In genomic region chr17:42980766-42981397, GRCh38 we compare ENCODE assay signal across 8 cellular contexts. TPM values are rescaled to one million over a fixed set of nuclear protein-coding genes. Genes with fewer than 3 reads are reported as not detected.
DNase-seq lines count a peak whose midpoint lies in the region; ATAC-seq and TF ChIP-seq lines count a peak whose summit lies in the region.

No MANE protein-coding gene starts in this region.

- peaks cover 9% of the 10 kb centered on the region for H3K36me3 Mint-ChIP-seq in activated T-cell treated with anti-CD3 and anti-CD28 coated beads, Interleukin-2, amount 50 U/mL, for 4 hours (ENCODE audit: insufficient read depth)
- peaks cover 5% of the 10 kb centered on the region for H3K36me3 Mint-ChIP-seq in natural killer cell treated with Interleukin-12 subunit alpha and Interleukin-12 subunit beta and Interleukin-15 and Interleukin-18, amount 100 ng/mL, for 72 hours

- H3K9me3 ChIP-seq in PC-3 (ENCODE audit: low read length) (no peaks in the 10 kb centered on the region), esophagus muscularis mucosa (no peaks in the 10 kb centered on the region), suprapubic skin (no peaks in the 10 kb centered on the region)

- no TSS peak for BruUV-seq in PC-3 (replicated peaks; lab: Mats Ljungman, UMichigan)

- no peaks in the 10 kb centered on the region for H3K27me3 Mint-ChIP-seq in activated T-cell treated with anti-CD3 and anti-CD28 coated beads, Interleukin-2, amount 50 U/mL, for 4 hours (ENCODE audit: low read depth)
- H3K27me3 Mint-ChIP-seq in natural killer cell treated with Interleukin-12 subunit alpha and Interleukin-12 subunit beta and Interleukin-15 and Interleukin-18, amount 100 ng/mL, for 72 hours: peaks cover 0 to 6% of the 10 kb centered on the region in 2 donors

- peak; percentile 39 for ATAC-seq in GM19043 (IDR thresholded peaks at IDR 0.05; ENCODE audit: low read depth, unreplicated experiment)
- ATAC-seq in HG03460 (IDR thresholded peaks at IDR 0.05; ENCODE audit: unreplicated experiment): peak; percentile 41
- peak; percentile 67 for ATAC-seq in PC-3
- ATAC-seq in activated T-cell treated with anti-CD3 and anti-CD28 coated beads, Interleukin-2, amount 50 U/mL, for 4 hours: peak; percentile 86
- ATAC-seq in natural killer cell treated with Interleukin-12 subunit alpha and Interleukin-12 subunit beta and Interleukin-15 and Interleukin-18, amount 100 ng/mL, for 72 hours: peak; percentile 83 to 88

- no peaks in the 10 kb centered on the region for H3K9me2 ChIP-seq in PC-3 (replicated peaks; ENCODE audit: low read length)

- TF ChIP-seq EP300 in esophagus muscularis mucosa (IDR thresholded peaks at IDR 0.05) (no peak), suprapubic skin (IDR thresholded peaks at IDR 0.05) (no peak)

- H3K4me3 Mint-ChIP-seq in activated T-cell treated with anti-CD3 and anti-CD28 coated beads, Interleukin-2, amount 50 U/mL, for 4 hours: peak overlapping the region; percentile 100
- peak overlapping the region; percentile 95 for H3K4me3 Mint-ChIP-seq in natural killer cell treated with Interleukin-12 subunit alpha and Interleukin-12 subunit beta and Interleukin-15 and Interleukin-18, amount 100 ng/mL, for 72 hours

- H3K9ac ChIP-seq in PC-3 (ENCODE audit: low read length): peak overlapping the region; percentile 91

- H3K79me2 ChIP-seq in PC-3 (ENCODE audit: low read length): peaks cover 65% of the 10 kb centered on the region

- DNase-seq in AG20443 (ENCODE audit: low spot score) (peak; percentile 62), PC-3 (peak; percentile 62), esophagus muscularis mucosa (ENCODE audit: extremely low spot score) (no peak), suprapubic skin (ENCODE audit: low spot score in 2 of 2) (no peak)
- peak; percentile 47 for DNase-seq in activated T-cell treated with anti-CD3 and anti-CD28 coated beads, Interleukin-2, amount 50 U/mL, for 4 hours
- DNase-seq in natural killer cell treated with Interleukin-12 subunit alpha and Interleukin-12 subunit beta and Interleukin-15 and Interleukin-18, amount 100 ng/mL, for 72 hours (ENCODE audit: low spot score): no peak

- under 1% methylated on average over 20 of the region's 67 CpGs for WGBS in esophagus muscularis mucosa
- WGBS in suprapubic skin: under 1% methylated on average over 32 of the region's 67 CpGs

- peak overlapping the region; percentile 82 for H3K27ac ChIP-seq in PC-3 (ENCODE audit: low read length)
- peak overlapping the region; percentile 85 to 93 (median 88) for H3K27ac ChIP-seq in esophagus muscularis mucosa (replicated peaks in 1 of 4)
- peak overlapping the region; percentile 67 for H3K27ac ChIP-seq in suprapubic skin

- H3F3A ChIP-seq in PC-3 (ENCODE audit: low read length, unreplicated experiment): no peaks in the 10 kb centered on the region

- intact Hi-C loops in PC-3 (cut with micrococcal nuclease): no loop called here
- intact Hi-C loops in esophagus muscularis mucosa (cut with DNase I): no loop called here

- peak overlapping the region; percentile 91 to 96 for H3K27ac Mint-ChIP-seq in natural killer cell treated with Interleukin-12 subunit alpha and Interleukin-12 subunit beta and Interleukin-15 and Interleukin-18, amount 100 ng/mL, for 72 hours

- no peaks in the 10 kb centered on the region for H3K36me3 ChIP-seq in PC-3 (ENCODE audit: low read depth, low read length)
- peaks cover 2 to 16% (median 8%) of the 10 kb centered on the region in 4 donors for H3K36me3 ChIP-seq in esophagus muscularis mucosa
- peaks cover 6% of the 10 kb centered on the region for H3K36me3 ChIP-seq in suprapubic skin

- H3K4me1 ChIP-seq in PC-3 (ENCODE audit: insufficient read depth, low read length): peaks cover 18% of the 10 kb centered on the region
- H3K4me1 ChIP-seq in esophagus muscularis mucosa: peaks cover 19 to 46% (median 37%) of the 10 kb centered on the region in 4 donors
- peaks cover 24% of the 10 kb centered on the region for H3K4me1 ChIP-seq in suprapubic skin

- no peaks in the 10 kb centered on the region for H3K27me3 ChIP-seq in PC-3 (ENCODE audit: low read length)
- H3K27me3 ChIP-seq in esophagus muscularis mucosa: no peaks in the 10 kb centered on the region
- no peaks in the 10 kb centered on the region for H3K27me3 ChIP-seq in suprapubic skin

- POLR2A ChIA-PET in PC-3 (lab: Charles Lee; ENCODE audit: unreplicated experiment): no interaction called here

- H3K4me2 ChIP-seq in PC-3 (ENCODE audit: low read length): peak overlapping the region; percentile 100

- no peak for TF ChIP-seq POLR2A in esophagus muscularis mucosa (IDR thresholded peaks at IDR 0.05; ENCODE audit: low read depth)
- TF ChIP-seq POLR2A in suprapubic skin (IDR thresholded peaks at IDR 0.05): no peak

- peak overlapping the region; percentile 86 for H2AFZ ChIP-seq in PC-3 (ENCODE audit: low read length)

- peak overlapping the region; percentile 99 for H3K4me3 ChIP-seq in PC-3 (ENCODE audit: low read length)
- peak overlapping the region; percentile 83 to 100 (median 92) for H3K4me3 ChIP-seq in esophagus muscularis mucosa
- H3K4me3 ChIP-seq in suprapubic skin: peak overlapping the region; percentile 63

- no peaks in the 10 kb centered on the region for H3K9me3 Mint-ChIP-seq in activated T-cell treated with anti-CD3 and anti-CD28 coated beads, Interleukin-2, amount 50 U/mL, for 4 hours
- no peaks in the 10 kb centered on the region for H3K9me3 Mint-ChIP-seq in natural killer cell treated with Interleukin-12 subunit alpha and Interleukin-12 subunit beta and Interleukin-15 and Interleukin-18, amount 100 ng/mL, for 72 hours

- H3K4me1 Mint-ChIP-seq in activated T-cell treated with anti-CD3 and anti-CD28 coated beads, Interleukin-2, amount 50 U/mL, for 4 hours (ENCODE audit: low read depth): peaks cover 37% of the 10 kb centered on the region
- H3K4me1 Mint-ChIP-seq in natural killer cell treated with Interleukin-12 subunit alpha and Interleukin-12 subunit beta and Interleukin-15 and Interleukin-18, amount 100 ng/mL, for 72 hours (ENCODE audit: low read depth in 2 of 2): peaks cover 22 to 27% of the 10 kb centered on the region in 2 donors

- CTCF ChIA-PET in PC-3 (lab: Charles Lee): interaction anchor here (0.6 to 0.9 kb wide), 2 partner anchors 17 to 126 kb away, joined by 3 to 6 read pairs; partner anchors contain the start of gene RPL27

- TF ChIP-seq CTCF in PC-3 (conservative IDR thresholded peaks at IDR 0.05; ENCODE audit: low read depth, low read length) (no peak), esophagus muscularis mucosa (IDR thresholded peaks at IDR 0.05) (peak in 2 of 3 experiments; percentile 6 to 27), suprapubic skin (IDR thresholded peaks at IDR 0.05) (peak in 1 of 2 donors; percentile 28)

- H4K20me1 ChIP-seq in PC-3 (ENCODE audit: low read length): no peaks in the 10 kb centered on the region

RNA-seq across cellular contexts. Expression of gene RUNDC1, which starts 0.5 kb away (rescaled TPM):
- total RNA-seq in PC-3 (2014; rRNA removed): 9.5 and 15.6 TPM in 2 replicates
- total RNA-seq in activated T-cell treated with anti-CD3 and anti-CD28 coated beads, Interleukin-2, amount 50 U/mL, for 4 hours: 10 to 100 TPM; 14.1 to 17.4 (median 16.7) TPM
- 10 to 100 TPM; 13.3 to 19.1 (median 16.5) TPM for total RNA-seq in esophagus muscularis mucosa
- total RNA-seq in natural killer cell treated with Interleukin-12 subunit alpha and Interleukin-12 subunit beta and Interleukin-15 and Interleukin-18, amount 100 ng/mL, for 72 hours: 10 to 100 TPM; 17.9 to 19.0 TPM
- total RNA-seq in suprapubic skin: 10 to 100 TPM; 13.9 to 18.9 (median 16.2) TPM

RNA-seq across cellular contexts. Expression of gene PTGES3L, which starts 1.0 kb away (rescaled TPM):
- total RNA-seq in PC-3 (2014; rRNA removed): 0.52 and 0.55 TPM in 2 replicates
- under 1 TPM; 0.24 to 0.30 (median 0.25) TPM for total RNA-seq in activated T-cell treated with anti-CD3 and anti-CD28 coated beads, Interleukin-2, amount 50 U/mL, for 4 hours
- total RNA-seq in esophagus muscularis mucosa: 10 to 100 TPM in 3 of 4 donors, 1 to 10 TPM in 1; 7.8 to 18.3 (median 13.1) TPM
- total RNA-seq in natural killer cell treated with Interleukin-12 subunit alpha and Interleukin-12 subunit beta and Interleukin-15 and Interleukin-18, amount 100 ng/mL, for 72 hours: 1 to 10 TPM in 1 of 2 donors, under 1 TPM in 1; 0.55 to 1.3 TPM
- total RNA-seq in suprapubic skin: under 1 TPM in 2 of 4 donors, not detected in 2; 0.44 to 0.48 TPM

RNA-seq across cellular contexts. Expression of gene AARSD1, which starts 16.6 kb away (rescaled TPM):
- total RNA-seq in PC-3 (2014; rRNA removed) (32.5 and 34.7 TPM in 2 replicates), esophagus muscularis mucosa (10 to 100 TPM; 21.9 to 35.7 (median 26.8) TPM), suprapubic skin (10 to 100 TPM; 13.6 to 25.1 (median 16.9) TPM)
- 100 to 1,000 TPM; 130 to 159 (median 141) TPM for total RNA-seq in activated T-cell treated with anti-CD3 and anti-CD28 coated beads, Interleukin-2, amount 50 U/mL, for 4 hours
- total RNA-seq in natural killer cell treated with Interleukin-12 subunit alpha and Interleukin-12 subunit beta and Interleukin-15 and Interleukin-18, amount 100 ng/mL, for 72 hours: 100 to 1,000 TPM in 1 of 2 donors, 10 to 100 TPM in 1; 62.4 to 102 TPM

RNA-seq across cellular contexts. Expression of gene RPL27, which starts 17.3 kb away (rescaled TPM):
- total RNA-seq in PC-3 (2014; rRNA removed) (667 and 784 TPM in 2 replicates), esophagus muscularis mucosa (1,000 to 10,000 TPM; 1,126 to 2,755 (median 1,417) TPM), suprapubic skin (1,000 to 10,000 TPM in 3 of 4 donors, 100 to 1,000 TPM in 1; 968 to 1,986 (median 1,251) TPM)
- 1,000 to 10,000 TPM; 1,553 to 1,718 (median 1,686) TPM for total RNA-seq in activated T-cell treated with anti-CD3 and anti-CD28 coated beads, Interleukin-2, amount 50 U/mL, for 4 hours
- total RNA-seq in natural killer cell treated with Interleukin-12 subunit alpha and Interleukin-12 subunit beta and Interleukin-15 and Interleukin-18, amount 100 ng/mL, for 72 hours: 100 to 1,000 TPM; 619 to 763 TPM

RNA-seq across cellular contexts. Expression of gene IFI35, which starts 25.7 kb away (rescaled TPM):
- 8.7 and 12.3 TPM in 2 replicates for total RNA-seq in PC-3 (2014; rRNA removed)
- total RNA-seq in activated T-cell treated with anti-CD3 and anti-CD28 coated beads, Interleukin-2, amount 50 U/mL, for 4 hours: 10 to 100 TPM; 26.4 to 46.6 (median 34.1) TPM
- 10 to 100 TPM; 21.2 to 36.1 (median 28.8) TPM for total RNA-seq in esophagus muscularis mucosa
- total RNA-seq in natural killer cell treated with Interleukin-12 subunit alpha and Interleukin-12 subunit beta and Interleukin-15 and Interleukin-18, amount 100 ng/mL, for 72 hours: 10 to 100 TPM; 65.0 to 82.7 TPM
- total RNA-seq in suprapubic skin: 10 to 100 TPM in 3 of 4 donors, 1 to 10 TPM in 1; 9.0 to 18.0 (median 13.7) TPM

Comparison
In these comparisons a context has a peak if more than half of its experiments do, and no peak if none do; other contexts are left out.
1. DNase-seq: peak in AG20443 (single experiment), PC-3 (single experiment) and activated T-cell treated with anti-CD3 and anti-CD28 coated beads, Interleukin-2, amount 50 U/mL, for 4 hours (single experiment); none in esophagus muscularis mucosa (single experiment), natural killer cell treated with Interleukin-12 subunit alpha and Interleukin-12 subunit beta and Interleukin-15 and Interleukin-18, amount 100 ng/mL, for 72 hours (single experiment) and suprapubic skin (0 of 2).
2. Peak in every context shown above with its lines, with median percentiles within 50 percentile points of each other: ATAC-seq, H3K27ac ChIP-seq and H3K4me3 ChIP-seq.